ENCODE assay signal across 17 cellular contexts in the genomic region with DNA sequence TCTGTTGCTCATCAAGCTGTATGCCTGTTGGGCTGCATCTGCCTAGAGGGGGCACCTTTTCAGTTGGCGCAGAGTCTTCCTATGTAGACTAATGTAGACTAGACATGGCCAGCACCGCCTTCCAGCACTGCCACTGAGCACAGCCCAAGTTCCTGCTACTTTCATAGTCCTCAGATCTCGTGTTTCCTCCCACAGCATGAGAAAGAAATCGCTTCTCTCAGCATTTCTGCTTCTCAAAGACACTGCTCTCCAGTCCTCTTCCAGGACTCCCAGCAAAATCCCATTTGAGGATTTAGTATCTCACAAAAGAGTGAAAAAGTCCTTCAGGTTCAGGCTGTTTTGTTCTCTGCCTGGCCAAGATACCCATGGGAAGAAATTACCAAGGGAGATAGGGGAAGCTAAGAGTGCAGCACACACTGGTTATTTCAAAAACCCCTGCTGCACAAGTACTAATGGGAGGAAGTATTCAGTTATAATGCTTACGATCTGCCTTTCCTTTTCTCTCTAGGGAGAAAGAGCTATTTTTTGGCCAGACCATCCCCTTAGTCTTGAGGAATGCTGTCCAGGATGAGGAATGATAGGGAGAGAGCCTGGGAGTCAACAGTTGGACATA. TPM values are rescaled to one million over a fixed set of nuclear protein-coding genes. Genes with fewer than 3 reads are reported as not detected.
DNase-seq lines count a peak whose midpoint lies in the region; ATAC-seq and TF ChIP-seq lines count a peak whose summit lies in the region.
"Had no signal": no experiment of that assay in that cellular context is flagged by ENCODE, and none has a peak within 500 bp of the region (broad histone marks: within the 10 kb centered on the region; RNA-seq: fewer than 3 reads in every experiment).

No MANE protein-coding gene starts in this region.

- peak overlapping the region; percentile 28 to 84 (median 59) for H3K4me2 ChIP-seq in BLaER1 treated with 17β-estradiol and CSF1 and Interleukin-3, amounts not matched to agents 10 nM and 100 nM
- no peak overlapping the region for H3K4me2 ChIP-seq in neuronal stem cell (ENCODE audit: insufficient read depth, low read length, poor library complexity, severe bottlenecking)
- H3K4me2 ChIP-seq: KMS-11 had no signal

- H3K36me3 ChIP-seq in BLaER1 treated with 17β-estradiol and CSF1 and Interleukin-3, amounts not matched to agents 10 nM and 100 nM = no peaks in the 10 kb centered on the region
- H3K36me3 ChIP-seq in left lung (no peaks in the 10 kb centered on the region), neuronal stem cell (replicated peaks in 1 of 2; ENCODE audit: control insufficient read depth in 2 of 2, insufficient read depth in 2 of 2, low read length in 2 of 2) (no peaks in the 10 kb centered on the region)
- H3K36me3 ChIP-seq: Peyer's patch had no signal

- H3K23ac ChIP-seq in neuronal stem cell (ENCODE audit: low read depth, low read length, poor library complexity) = no peak overlapping the region

- no peaks in the 10 kb centered on the region for H3K27me3 ChIP-seq in BLaER1 treated with 17β-estradiol and CSF1 and Interleukin-3, amounts not matched to agents 10 nM and 100 nM
- no peaks in the 10 kb centered on the region for H3K27me3 ChIP-seq in left lung
- H3K27me3 ChIP-seq in neuronal stem cell (ENCODE audit: control insufficient read depth in 3 of 3, insufficient read depth in 3 of 3, low read depth in 1 of 3, low read length in 3 of 3) = no peaks in the 10 kb centered on the region
- H3K27me3 ChIP-seq: Peyer's patch had no signal

- CTCF ChIA-PET in activated naive CD4-positive, alpha-beta T cell treated with anti-CD3 and anti-CD28 coated beads, Interleukin-2, amount 10 ng/mL, durations not matched to agents 7 days and 5 days (lab: Charles Lee) = no interaction called here

- ATAC-seq in left lung = peak; percentile 53
- no peak for ATAC-seq in GM19397 (IDR thresholded peaks at IDR 0.05; ENCODE audit: unreplicated experiment)

- H3K27me3 Mint-ChIP-seq in activated naive CD4-positive, alpha-beta T cell treated with anti-CD3 and anti-CD28 coated beads, Interleukin-2, amount 10 ng/mL, durations not matched to agents 7 days and 5 days = peaks cover 15% of the 10 kb centered on the region

- no peak overlapping the region for H3K4me3 Mint-ChIP-seq in activated naive CD4-positive, alpha-beta T cell treated with anti-CD3 and anti-CD28 coated beads, Interleukin-2, amount 10 ng/mL, durations not matched to agents 7 days and 5 days

- H3K14ac ChIP-seq in neuronal stem cell (ENCODE audit: low read length) = no peak overlapping the region

- H4K91ac ChIP-seq in neuronal stem cell (ENCODE audit: low read depth, low read length, poor library complexity) = peak overlapping the region; percentile 46

- H3K36me3 Mint-ChIP-seq in activated naive CD4-positive, alpha-beta T cell treated with anti-CD3 and anti-CD28 coated beads, Interleukin-2, amount 10 ng/mL, durations not matched to agents 7 days and 5 days = no peaks in the 10 kb centered on the region

- H3K4me1 Mint-ChIP-seq in activated naive CD4-positive, alpha-beta T cell treated with anti-CD3 and anti-CD28 coated beads, Interleukin-2, amount 10 ng/mL, durations not matched to agents 7 days and 5 days = no peaks in the 10 kb centered on the region

- peak; percentile 60 for DNase-seq in NCI-H69 (lab: John Stamatoyannopoulos, UW)
- no peak for DNase-seq in left lung
- no peak for DNase-seq in neuronal stem cell (ENCODE audit: low spot score)
- DNase-seq in NCI-H128 (lab: John Stamatoyannopoulos, UW; ENCODE audit: unreplicated experiment) = no peak
- DNase-seq in NCI-H2171 (lab: John Stamatoyannopoulos, UW) = no peak
- DNase-seq in activated naive CD4-positive, alpha-beta T cell treated with anti-CD3 and anti-CD28 coated beads, Interleukin-2, amount 10 ng/mL, durations not matched to agents 7 days and 5 days = no peak
- DNase-seq: DMS79, GM23248, NCI-H1092 treated with DMSO at 0.1 percent for 48 hours, NCI-H187, NCI-H82, Peyer's patch, SHP77 treated with DMSO at 0.1 percent for 48 hours had no signal

- H2AK5ac ChIP-seq in neuronal stem cell (ENCODE audit: low read depth, low read length) = no peak overlapping the region

- no peak overlapping the region for H2BK5ac ChIP-seq in neuronal stem cell (ENCODE audit: low read length)

- H3K9me3 Mint-ChIP-seq in activated naive CD4-positive, alpha-beta T cell treated with anti-CD3 and anti-CD28 coated beads, Interleukin-2, amount 10 ng/mL, durations not matched to agents 7 days and 5 days = no peaks in the 10 kb centered on the region

- intact Hi-C loops in left lung (cut with DNase I) = no loop called here

- no peak overlapping the region for H3K18ac ChIP-seq in neuronal stem cell (ENCODE audit: low read length)

- H2BK15ac ChIP-seq in neuronal stem cell (ENCODE audit: low read length) = no peak overlapping the region

- peak overlapping the region in 3 of 10 experiments; percentile 33 to 36 (median 36); a peak in 4 of 20 replicates for H3K4me3 ChIP-seq in BLaER1 treated with 17β-estradiol and CSF1 and Interleukin-3, amounts not matched to agents 10 nM and 100 nM
- H3K4me3 ChIP-seq in left lung = no peak overlapping the region
- H3K4me3 ChIP-seq in neuronal stem cell (ENCODE audit: low read length in 2 of 2) = no peak overlapping the region
- H3K4me3 ChIP-seq: GM23248, Peyer's patch had no signal

- H2AFZ ChIP-seq in neuronal stem cell (ENCODE audit: low read length) = no peak overlapping the region
- H2AFZ ChIP-seq: GM23248 had no signal

- H3K27ac Mint-ChIP-seq in activated naive CD4-positive, alpha-beta T cell treated with anti-CD3 and anti-CD28 coated beads, Interleukin-2, amount 10 ng/mL, durations not matched to agents 7 days and 5 days = no peak overlapping the region

- H3K27ac ChIP-seq in BLaER1 treated with 17β-estradiol and CSF1 and Interleukin-3, amounts not matched to agents 10 nM and 100 nM = peak overlapping the region in 5 of 11 experiments; percentile 3 to 64 (median 38); a peak in 6 of 22 replicates
- H3K27ac ChIP-seq in left lung (no peak overlapping the region), neuronal stem cell (replicated peaks; ENCODE audit: low read length) (no peak overlapping the region)
- H3K27ac ChIP-seq: GM23248, HL-60, KMS-11, Peyer's patch had no signal

- H3K9ac ChIP-seq in BLaER1 treated with 17β-estradiol and CSF1 and Interleukin-3, amounts not matched to agents 10 nM and 100 nM = peak overlapping the region in 3 of 11 experiments; percentile 24 to 54 (median 39); a peak in 3 of 22 replicates
- H3K9ac ChIP-seq in neuronal stem cell (ENCODE audit: low read depth, low read length, poor library complexity) = no peak overlapping the region
- H3K9ac ChIP-seq: GM23248, KMS-11 had no signal

- no peak overlapping the region for H2BK12ac ChIP-seq in neuronal stem cell (ENCODE audit: low read length)

- no CpG with 5 or more reads among the region's 5 CpGs for WGBS in neuronal stem cell (ENCODE audit: extremely low coverage in 2 of 2, insufficient read length in 2 of 2, insufficient replicate concordance in 1 of 2), 2 donors

- no peak for TF ChIP-seq CTCF in left lung (IDR thresholded peaks at IDR 0.05)

- H3K9me3 ChIP-seq in BLaER1 treated with 17β-estradiol and CSF1 and Interleukin-3, amounts not matched to agents 10 nM and 100 nM (replicated peaks in 1 of 11) = no peaks in the 10 kb centered on the region
- H3K9me3 ChIP-seq in left lung = no peaks in the 10 kb centered on the region
- no peaks in the 10 kb centered on the region for H3K9me3 ChIP-seq in neuronal stem cell (replicated peaks in 1 of 2; ENCODE audit: control insufficient read depth in 2 of 2, insufficient read depth in 1 of 2, low read depth in 1 of 2, low read length in 2 of 2)
- H3K9me3 ChIP-seq: Peyer's patch had no signal

- H4K20me1 ChIP-seq in BLaER1 treated with 17β-estradiol and CSF1 and Interleukin-3, amounts not matched to agents 10 nM and 100 nM = no peaks in the 10 kb centered on the region

- H3K4me1 ChIP-seq in BLaER1 treated with 17β-estradiol and CSF1 and Interleukin-3, amounts not matched to agents 10 nM and 100 nM = peaks cover 11 to 27% (median 13%) of the 10 kb centered on the region in 10 experiments; a peak in 18 of 20 replicates
- H3K4me1 ChIP-seq in left lung = no peaks in the 10 kb centered on the region
- peaks cover 2 to 4% of the 10 kb centered on the region in 2 donors for H3K4me1 ChIP-seq in neuronal stem cell (ENCODE audit: control insufficient read depth in 2 of 2, insufficient read depth in 1 of 2, low read depth in 1 of 2, low read length in 2 of 2)
- H3K4me1 ChIP-seq: Peyer's patch had no signal

- H3K4ac ChIP-seq in neuronal stem cell (ENCODE audit: low read length) = peak overlapping the region; percentile 78

- no peak overlapping the region for H2BK120ac ChIP-seq in neuronal stem cell (ENCODE audit: low read depth, low read length)

- H4K8ac ChIP-seq in neuronal stem cell (ENCODE audit: low read depth, low read length) = no peak overlapping the region

- no peaks in the 10 kb centered on the region for H3K79me1 ChIP-seq in neuronal stem cell (ENCODE audit: low read depth, low read length)

RNA-seq across cellular contexts. Expression of gene OGFRL1, which starts 35.7 kb away (rescaled TPM):
- 10 to 100 TPM; 21.0 to 28.9 TPM for total RNA-seq in left lung
- 5.3 TPM for polyA plus RNA-seq in neuronal stem cell (2013, experiment 1 of 2)
- 5.3 TPM for polyA plus RNA-seq in neuronal stem cell (2013, experiment 2 of 2)
